ENCODE assay signal across 15 cellular contexts in genomic region chr3:180973543-180973942, GRCh38. TPM values are rescaled to one million over a fixed set of nuclear protein-coding genes. Genes with fewer than 3 reads are reported as not detected.
DNase-seq lines count a peak whose midpoint lies in the region; ATAC-seq and TF ChIP-seq lines count a peak whose summit lies in the region.
"Had no signal": no experiment of that assay in that cellular context is flagged by ENCODE, and none has a peak within 500 bp of the region (broad histone marks: within the 10 kb centered on the region; RNA-seq: fewer than 3 reads in every experiment).

No MANE protein-coding gene starts in this region.

- TF ChIP-seq POLR2A in ovary (IDR thresholded peaks at IDR 0.05): no peak

- no peak overlapping the region for H3K27ac ChIP-seq in ovary

- WGBS in ovary, 3 donors: 90 to 91% (median 90%) methylated on average over 2 of the region's 2 CpGs

- H3K27me3 Mint-ChIP-seq in activated CD4-positive, alpha-beta memory T cell treated with anti-CD3 and anti-CD28 coated beads for 36 hours: no peaks in the 10 kb centered on the region
- no peaks in the 10 kb centered on the region for H3K27me3 Mint-ChIP-seq in activated CD4-positive, alpha-beta memory T cell treated with anti-CD3 and anti-CD28 coated beads, Interleukin-2, amount 10 ng/mL, durations not matched to agents 7 days and 5 days
- H3K27me3 Mint-ChIP-seq in memory B cell: no peaks in the 10 kb centered on the region
- H3K27me3 Mint-ChIP-seq: activated naive CD4-positive, alpha-beta T cell treated with anti-CD3 and anti-CD28 coated beads, Interleukin-2, amount 50 U/mL, for 24 hours had no signal

- peaks cover 35% of the 10 kb centered on the region for H3K36me3 Mint-ChIP-seq in activated CD4-positive, alpha-beta memory T cell treated with anti-CD3 and anti-CD28 coated beads for 36 hours
- peaks cover 49% of the 10 kb centered on the region for H3K36me3 Mint-ChIP-seq in activated CD4-positive, alpha-beta memory T cell treated with anti-CD3 and anti-CD28 coated beads, Interleukin-2, amount 10 ng/mL, durations not matched to agents 7 days and 5 days (ENCODE audit: low read depth)
- peaks cover 12% of the 10 kb centered on the region for H3K36me3 Mint-ChIP-seq in memory B cell

- H3K9me3 Mint-ChIP-seq in activated CD4-positive, alpha-beta memory T cell treated with anti-CD3 and anti-CD28 coated beads for 36 hours: no peaks in the 10 kb centered on the region
- H3K9me3 Mint-ChIP-seq in activated CD4-positive, alpha-beta memory T cell treated with anti-CD3 and anti-CD28 coated beads, Interleukin-2, amount 10 ng/mL, durations not matched to agents 7 days and 5 days: no peaks in the 10 kb centered on the region
- H3K9me3 Mint-ChIP-seq in memory B cell: no peaks in the 10 kb centered on the region
- H3K9me3 Mint-ChIP-seq: activated naive CD4-positive, alpha-beta T cell treated with anti-CD3 and anti-CD28 coated beads, Interleukin-2, amount 50 U/mL, for 24 hours; immature natural killer cell had no signal

- intact Hi-C loops in activated CD4-positive, alpha-beta memory T cell treated with anti-CD3 and anti-CD28 coated beads for 36 hours (cut with micrococcal nuclease): no loop called here
- intact Hi-C loops in ovary (cut with DNase I): no loop called here

- peaks cover 8% of the 10 kb centered on the region for H3K4me1 Mint-ChIP-seq in activated CD4-positive, alpha-beta memory T cell treated with anti-CD3 and anti-CD28 coated beads for 36 hours (ENCODE audit: low read depth)
- peaks cover 6% of the 10 kb centered on the region for H3K4me1 Mint-ChIP-seq in activated CD4-positive, alpha-beta memory T cell treated with anti-CD3 and anti-CD28 coated beads, Interleukin-2, amount 10 ng/mL, durations not matched to agents 7 days and 5 days
- peaks cover 6% of the 10 kb centered on the region for H3K4me1 Mint-ChIP-seq in memory B cell
- H3K4me1 Mint-ChIP-seq: immature natural killer cell had no signal

- no peaks in the 10 kb centered on the region for H3K9me3 ChIP-seq in ovary

- peak; percentile 75 for ATAC-seq in GM21576 (IDR thresholded peaks at IDR 0.05; ENCODE audit: unreplicated experiment)
- ATAC-seq in HG03064 (IDR thresholded peaks at IDR 0.05; ENCODE audit: low read depth, unreplicated experiment): peak; percentile 52
- ATAC-seq in memory B cell (ENCODE audit: low read depth): peak; percentile 32

- POLR2A ChIA-PET in activated CD4-positive, alpha-beta memory T cell treated with anti-CD3 and anti-CD28 coated beads for 36 hours (lab: Charles Lee): no interaction called here
- POLR2A ChIA-PET in activated CD4-positive, alpha-beta memory T cell treated with anti-CD3 and anti-CD28 coated beads, Interleukin-2, amount 10 ng/mL, durations not matched to agents 7 days and 5 days (lab: Charles Lee): interaction anchor here (1.3 kb wide), 1 partner anchor 16 kb away, joined by 3 read pairs; the partner anchor contains the start of gene DNAJC19

- TF ChIP-seq EP300 in ovary (IDR thresholded peaks at IDR 0.05): no peak

- H3K4me1 ChIP-seq in ovary (ENCODE audit: insufficient read depth): no peaks in the 10 kb centered on the region

- CTCF ChIA-PET in activated CD4-positive, alpha-beta memory T cell treated with anti-CD3 and anti-CD28 coated beads for 36 hours (lab: Charles Lee): interaction anchor here (0.9 kb wide), 1 partner anchor 62 kb away, joined by 4 read pairs; no protein-coding TSS in a partner anchor
- CTCF ChIA-PET in activated CD4-positive, alpha-beta memory T cell treated with anti-CD3 and anti-CD28 coated beads, Interleukin-2, amount 10 ng/mL, durations not matched to agents 7 days and 5 days (lab: Charles Lee): no interaction called here

- no peaks in the 10 kb centered on the region for H3K36me3 ChIP-seq in ovary

- no peak overlapping the region for H3K4me3 Mint-ChIP-seq in activated CD4-positive, alpha-beta memory T cell treated with anti-CD3 and anti-CD28 coated beads for 36 hours
- no peak overlapping the region for H3K4me3 Mint-ChIP-seq in activated CD4-positive, alpha-beta memory T cell treated with anti-CD3 and anti-CD28 coated beads, Interleukin-2, amount 10 ng/mL, durations not matched to agents 7 days and 5 days
- H3K4me3 Mint-ChIP-seq in memory B cell: no peak overlapping the region
- H3K4me3 Mint-ChIP-seq: activated naive CD4-positive, alpha-beta T cell treated with anti-CD3 and anti-CD28 coated beads, Interleukin-2, amount 50 U/mL, for 24 hours; immature natural killer cell had no signal

- no peak for TF ChIP-seq CTCF in ovary (IDR thresholded peaks at IDR 0.05)

- no peak for DNase-seq in activated CD4-positive, alpha-beta memory T cell treated with anti-CD3 and anti-CD28 coated beads for 36 hours
- DNase-seq in activated CD4-positive, alpha-beta memory T cell treated with anti-CD3 and anti-CD28 coated beads, Interleukin-2, amount 10 ng/mL, durations not matched to agents 7 days and 5 days: no peak
- DNase-seq in memory B cell (ENCODE audit: low spot score in 2 of 2): no peak
- DNase-seq in stimulated activated CD4-positive, alpha-beta T cell treated with anti-CD3 and anti-CD28 coated beads, Interleukin-2, amount 100 ng/mL, for 24 hours: no peak
- DNase-seq in ovary: no peak
- DNase-seq in stimulated activated CD4-positive, alpha-beta T cell treated with anti-CD3 and anti-CD28 coated beads, Interleukin-4, amount 100 ng/mL, for 1 hour: no peak
- DNase-seq: foreskin melanocyte; GF-D8; immature natural killer cell; MM.1S; NK-92 treated with Interleukin-12 subunit alpha and Interleukin-12 subunit beta, amount 100 ng/mL, for 24 hours; small intestine had no signal

- H3K27me3 ChIP-seq in ovary: no peaks in the 10 kb centered on the region

- H3K27ac Mint-ChIP-seq in activated CD4-positive, alpha-beta memory T cell treated with anti-CD3 and anti-CD28 coated beads for 36 hours: peak overlapping the region; percentile 28
- H3K27ac Mint-ChIP-seq in activated CD4-positive, alpha-beta memory T cell treated with anti-CD3 and anti-CD28 coated beads, Interleukin-2, amount 10 ng/mL, durations not matched to agents 7 days and 5 days: no peak overlapping the region
- peak overlapping the region; percentile 86 for H3K27ac Mint-ChIP-seq in memory B cell

- no peak overlapping the region for H3K4me3 ChIP-seq in ovary

RNA-seq across cellular contexts. Expression of gene DNAJC19, which starts 16.0 kb away (rescaled TPM):
- total RNA-seq in activated CD4-positive, alpha-beta memory T cell treated with anti-CD3 and anti-CD28 coated beads for 36 hours: 10 to 100 TPM; 68.6 to 75.0 TPM
- total RNA-seq in activated CD4-positive, alpha-beta memory T cell treated with anti-CD3 and anti-CD28 coated beads, Interleukin-2, amount 10 ng/mL, durations not matched to agents 7 days and 5 days: 10 to 100 TPM; 40.3 to 44.7 TPM
- total RNA-seq in ovary: 10 to 100 TPM; 43.1 to 64.4 (median 45.5) TPM
- polyA plus RNA-seq in ovary: 10 to 100 TPM; 51.2 to 62.5 TPM
